Comparison of ENCODE assay signal across 19 cellular contexts in genomic region chr1:10681296-10682113, GRCh38.
DNase-seq lines count a peak whose midpoint lies in the region; ATAC-seq and TF ChIP-seq lines count a peak whose summit lies in the region.
"Had no signal": no experiment of that assay in that cellular context is flagged by ENCODE, and none has a peak within 500 bp of the region (broad histone marks: within the 10 kb centered on the region; RNA-seq: fewer than 3 reads in every experiment).

No MANE protein-coding gene starts in this region.

- TF ChIP-seq POLR2A in body of pancreas (IDR thresholded peaks at IDR 0.05), result no peak

- peaks cover 2% of the 10 kb centered on the region for H3K4me1 Mint-ChIP-seq in activated CD4-positive, alpha-beta memory T cell treated with anti-CD3 and anti-CD28 coated beads for 36 hours (ENCODE audit: low read depth)

- 60 to 76% methylated on average over 18 of the region's 18 CpGs for WGBS in body of pancreas, 2 donors

- intact Hi-C loops in body of pancreas (cut with DNase I), result no loop called here
- intact Hi-C loops in left lung (cut with DNase I), result no loop called here
- intact Hi-C loops in activated CD4-positive, alpha-beta memory T cell treated with anti-CD3 and anti-CD28 coated beads for 36 hours (cut with micrococcal nuclease), result no loop called here

- H3K27me3 Mint-ChIP-seq in activated CD4-positive, alpha-beta memory T cell treated with anti-CD3 and anti-CD28 coated beads for 36 hours, result no peaks in the 10 kb centered on the region
- H3K27me3 Mint-ChIP-seq: stimulated activated memory B cell treated with anti-CD40 and anti-IgM and Interleukin-4, amounts not matched to agents 10 μg/mL and 1 μg/mL and 100 μg/mL, for 72 hours had no signal

- no peak overlapping the region for H3K27ac Mint-ChIP-seq in activated CD4-positive, alpha-beta memory T cell treated with anti-CD3 and anti-CD28 coated beads for 36 hours
- H3K27ac Mint-ChIP-seq: stimulated activated memory B cell treated with anti-CD40 and anti-IgM and Interleukin-4, amounts not matched to agents 10 μg/mL and 1 μg/mL and 100 μg/mL, for 72 hours had no signal

- CTCF ChIA-PET in activated CD4-positive, alpha-beta memory T cell treated with anti-CD3 and anti-CD28 coated beads for 36 hours (lab: Charles Lee), result no interaction called here

- H3K27ac ChIP-seq in C4-2B, result peak overlapping the region; percentile 99
- peak overlapping the region in 3 of 4 donors; percentile 11 to 46 (median 40) for H3K27ac ChIP-seq in body of pancreas
- H3K27ac ChIP-seq in left lung, result peak overlapping the region; percentile 44 to 67
- H3K27ac ChIP-seq: ascending aorta, HL-60, neutrophil had no signal

- TF ChIP-seq CTCF in C4-2B (conservative IDR thresholded peaks at IDR 0.05), result no peak
- TF ChIP-seq CTCF in body of pancreas (IDR thresholded peaks at IDR 0.05), result no peak
- TF ChIP-seq CTCF in left lung (IDR thresholded peaks at IDR 0.05), result no peak

- H3K36me3 Mint-ChIP-seq in activated CD4-positive, alpha-beta memory T cell treated with anti-CD3 and anti-CD28 coated beads for 36 hours, result no peaks in the 10 kb centered on the region

- H3K4me3 ChIP-seq in body of pancreas (no peak overlapping the region), left lung (no peak overlapping the region)
- H3K4me3 ChIP-seq: ascending aorta had no signal

- POLR2A ChIA-PET in activated CD4-positive, alpha-beta memory T cell treated with anti-CD3 and anti-CD28 coated beads for 36 hours (lab: Charles Lee), result no interaction called here

- no peaks in the 10 kb centered on the region for H3K27me3 ChIP-seq in body of pancreas
- no peaks in the 10 kb centered on the region for H3K27me3 ChIP-seq in left lung
- H3K27me3 ChIP-seq: ascending aorta, neutrophil had no signal

- peaks cover 90% of the 10 kb centered on the region for H3K4me1 ChIP-seq in body of pancreas
- peaks cover 46 to 93% of the 10 kb centered on the region in 2 donors for H3K4me1 ChIP-seq in left lung

- no peak overlapping the region for H3K4me3 Mint-ChIP-seq in activated CD4-positive, alpha-beta memory T cell treated with anti-CD3 and anti-CD28 coated beads for 36 hours
- H3K4me3 Mint-ChIP-seq: stimulated activated memory B cell treated with anti-CD40 and anti-IgM and Interleukin-4, amounts not matched to agents 10 μg/mL and 1 μg/mL and 100 μg/mL, for 72 hours had no signal

- DNase-seq in body of pancreas (no peak), left lung (no peak), retina (peak; percentile 53), NCI-H446 (lab: John Stamatoyannopoulos, UW) (no peak)
- DNase-seq in activated CD4-positive, alpha-beta memory T cell treated with anti-CD3 and anti-CD28 coated beads for 36 hours, result no peak
- DNase-seq in activated naive CD4-positive, alpha-beta T cell treated with anti-CD3 and anti-CD28 coated beads, Interleukin-2, amount 50 U/mL, for 16 hours, result no peak
- DNase-seq: activated CD4-positive, alpha-beta T cell treated with anti-CD3 and anti-CD28 coated beads for 1 hour; activated CD8-positive, alpha-beta memory T cell treated with anti-CD3 and anti-CD28 coated beads, Interleukin-2, amount 50 U/mL, for 48 hours; activated naive CD4-positive, alpha-beta T cell; cortex of kidney; hypothalamus; KG1; NCI-H1105 treated with DMSO at 0.1 percent for 48 hours had no signal

- no peaks in the 10 kb centered on the region for H3K9me3 ChIP-seq in body of pancreas
- no peaks in the 10 kb centered on the region for H3K9me3 ChIP-seq in left lung
- H3K9me3 ChIP-seq: ascending aorta, neutrophil had no signal

- no peaks in the 10 kb centered on the region for H3K9me3 Mint-ChIP-seq in activated CD4-positive, alpha-beta memory T cell treated with anti-CD3 and anti-CD28 coated beads for 36 hours
- H3K9me3 Mint-ChIP-seq: stimulated activated memory B cell treated with anti-CD40 and anti-IgM and Interleukin-4, amounts not matched to agents 10 μg/mL and 1 μg/mL and 100 μg/mL, for 72 hours had no signal

- ATAC-seq in body of pancreas (no peak), left lung (no peak), GM18909 (IDR thresholded peaks at IDR 0.05; ENCODE audit: poor library complexity, unreplicated experiment) (no peak)
- ATAC-seq: stimulated activated memory B cell treated with anti-CD40 and anti-IgM and Interleukin-4, amounts not matched to agents 10 μg/mL and 1 μg/mL and 100 μg/mL, for 72 hours had no signal

- H3K36me3 ChIP-seq in body of pancreas (replicated peaks in 1 of 2; ENCODE audit: insufficient read depth in 1 of 2, low read depth in 2 of 2), result no peaks in the 10 kb centered on the region
- H3K36me3 ChIP-seq in left lung, result no peaks in the 10 kb centered on the region
- H3K36me3 ChIP-seq: ascending aorta had no signal

Comparison
In these comparisons a context has a peak if more than half of its experiments do, and no peak if none do; other contexts are left out.
1. H3K27ac ChIP-seq: peak in every context shown above with its lines; median percentile 99 in C4-2B; 56 in left lung; 40 in body of pancreas.